16 cellular contexts compared by ENCODE assay signal in genomic region chr5:79349047-79349446, GRCh38.
DNase-seq lines count a peak whose midpoint lies in the region; ATAC-seq, FAIRE-seq and TF ChIP-seq lines count a peak whose summit lies in the region.
"Had no signal": no experiment of that assay in that cellular context is flagged by ENCODE, and none has a peak within 500 bp of the region (broad histone marks: within the 10 kb centered on the region; RNA-seq: fewer than 3 reads in every experiment).

No MANE protein-coding gene starts in this region.

- no peaks in the 10 kb centered on the region for H3K27me3 Mint-ChIP-seq in MCF 10A (ENCODE audit: insufficient read depth, unreplicated experiment)
- H3K27me3 Mint-ChIP-seq in type B pancreatic cell: no peaks in the 10 kb centered on the region
- H3K27me3 Mint-ChIP-seq in naive thymus-derived CD8-positive, alpha-beta T cell: peaks cover 0 to 4% (median 2%) of the 10 kb centered on the region in 5 donors

- H3K36me3 Mint-ChIP-seq in MCF 10A (ENCODE audit: insufficient read depth, unreplicated experiment) (no peaks in the 10 kb centered on the region), type B pancreatic cell (peaks cover 4% of the 10 kb centered on the region)
- peaks cover 0 to 9% (median 2%) of the 10 kb centered on the region in 3 donors for H3K36me3 Mint-ChIP-seq in naive thymus-derived CD8-positive, alpha-beta T cell
- H3K36me3 Mint-ChIP-seq: CD4-positive, CD25-positive, alpha-beta regulatory T cell had no signal

- H3K4me2 ChIP-seq in mammary epithelial cell (ENCODE audit: insufficient read depth, low read depth, low read length) (peak overlapping the region; percentile 41), hepatocyte (no peak overlapping the region)
- H3K4me2 ChIP-seq: BLaER1 treated with 17β-estradiol and CSF1 and Interleukin-3, amounts not matched to agents 10 nM and 100 nM had no signal

- no peaks in the 10 kb centered on the region for H3K27me3 ChIP-seq in mammary epithelial cell (ENCODE audit: insufficient read depth, low read length)
- H3K27me3 ChIP-seq in RWPE2 (ENCODE audit: insufficient read depth, poor library complexity, severe bottlenecking): no peaks in the 10 kb centered on the region
- no peaks in the 10 kb centered on the region for H3K27me3 ChIP-seq in hepatocyte
- H3K27me3 ChIP-seq: BLaER1 treated with 17β-estradiol and CSF1 and Interleukin-3, amounts not matched to agents 10 nM and 100 nM had no signal

- BruUV-seq in mammary epithelial cell (replicated peaks; lab: Mats Ljungman, UMichigan): no TSS peak
- BruUV-seq in MCF 10A (replicated peaks; lab: Mats Ljungman, UMichigan): no TSS peak

- H4K20me1 ChIP-seq in mammary epithelial cell (ENCODE audit: insufficient read depth, low read length): no peaks in the 10 kb centered on the region
- no peaks in the 10 kb centered on the region for H4K20me1 ChIP-seq in hepatocyte (ENCODE audit: insufficient read depth, poor library complexity, severe bottlenecking)
- H4K20me1 ChIP-seq: BLaER1 treated with 17β-estradiol and CSF1 and Interleukin-3, amounts not matched to agents 10 nM and 100 nM had no signal

- no peak overlapping the region for H3K27ac Mint-ChIP-seq in MCF 10A (ENCODE audit: low read depth, unreplicated experiment)
- peak overlapping the region; percentile 71 for H3K27ac Mint-ChIP-seq in type B pancreatic cell
- H3K27ac Mint-ChIP-seq in naive thymus-derived CD8-positive, alpha-beta T cell: no peak overlapping the region
- H3K27ac Mint-ChIP-seq: CD4-positive, CD25-positive, alpha-beta regulatory T cell had no signal

- H2AFZ ChIP-seq in mammary epithelial cell (ENCODE audit: low read depth, low read length): peak overlapping the region; percentile 68
- no peak overlapping the region for H2AFZ ChIP-seq in hepatocyte

- POLR2A ChIA-PET in MCF 10A (lab: Yijun Ruan, JAX): interaction anchor here (0.6 kb wide), 1 partner anchor 468 kb away, joined by 3 read pairs; no protein-coding TSS in a partner anchor
- POLR2A ChIA-PET in naive thymus-derived CD8-positive, alpha-beta T cell (lab: Charles Lee): no interaction called here

- H3K9me2 ChIP-seq in hepatocyte (replicated peaks; ENCODE audit: insufficient read depth): no peaks in the 10 kb centered on the region

- H3K9me3 ChIP-seq in mammary epithelial cell (replicated peaks; ENCODE audit: insufficient read depth, low read length) (no peaks in the 10 kb centered on the region), RWPE2 (ENCODE audit: severe bottlenecking) (no peaks in the 10 kb centered on the region), hepatocyte (ENCODE audit: low read depth) (no peaks in the 10 kb centered on the region)

- TF ChIP-seq CTCF in mammary epithelial cell (conservative IDR thresholded peaks at IDR 0.05 in 1 of 2, IDR thresholded peaks at IDR 0.05 in 1 of 2; ENCODE audit: extremely low read depth in 1 of 2, insufficient read depth in 1 of 2, low read depth in 1 of 2, low read length in 2 of 2) (no peak), MCF 10A (IDR thresholded peaks at IDR 0.05; ENCODE audit: unreplicated experiment) (no peak), RWPE2 (IDR thresholded peaks at IDR 0.05; ENCODE audit: poor library complexity, severe bottlenecking) (no peak), type B pancreatic cell (conservative IDR thresholded peaks at IDR 0.05) (no peak), hepatocyte (IDR thresholded peaks at IDR 0.05; ENCODE audit: poor library complexity) (no peak)

- 53% methylated on average over 10 of the region's 10 CpGs for WGBS in mammary epithelial cell (ENCODE audit: low coverage, missing lambda C conversion rate)
- WGBS in hepatocyte (ENCODE audit: low lambda C conversion rate, missing lambda C conversion rate): 94% methylated on average over 10 of the region's 10 CpGs

- dilution Hi-C loops in mammary epithelial cell (cut with HindIII; ENCODE audit: low sequenced_read_pairs): no loop called here

- intact Hi-C loops in mammary epithelial cell (cut with micrococcal nuclease) (no loop called here), MCF 10A (cut with micrococcal nuclease) (no loop called here)

- in situ Hi-C loops in mammary epithelial cell (cut with MboI; ENCODE audit: low sequenced_read_pairs in 2 of 2): no loop called here

- FAIRE-seq in HTR-8/SVneo (lab: Jason Lieb, UNC): no peak
- FAIRE-seq: G401.6, GM12892 had no signal

- H3K9me3 Mint-ChIP-seq in MCF 10A (ENCODE audit: unreplicated experiment): no peaks in the 10 kb centered on the region
- no peaks in the 10 kb centered on the region for H3K9me3 Mint-ChIP-seq in type B pancreatic cell
- no peaks in the 10 kb centered on the region for H3K9me3 Mint-ChIP-seq in naive thymus-derived CD8-positive, alpha-beta T cell
- H3K9me3 Mint-ChIP-seq: CD4-positive, CD25-positive, alpha-beta regulatory T cell had no signal

- CTCF ChIA-PET in mammary epithelial cell (lab: Charles Lee; ENCODE audit: low non-redundant PET) (no interaction called here), MCF 10A (lab: Yijun Ruan, JAX) (interaction anchor here (0.7 kb wide), 1 partner anchor 29 kb away, joined by 4 read pairs; no protein-coding TSS in a partner anchor)

- H3K79me2 ChIP-seq in mammary epithelial cell (ENCODE audit: insufficient read depth, low read length) (no peaks in the 10 kb centered on the region), hepatocyte (no peaks in the 10 kb centered on the region)

- H3K4me1 Mint-ChIP-seq in MCF 10A (ENCODE audit: insufficient read depth, unreplicated experiment): no peaks in the 10 kb centered on the region
- H3K4me1 Mint-ChIP-seq in type B pancreatic cell (ENCODE audit: unreplicated experiment): no peaks in the 10 kb centered on the region
- no peaks in the 10 kb centered on the region for H3K4me1 Mint-ChIP-seq in naive thymus-derived CD8-positive, alpha-beta T cell

- DNase-seq in mammary epithelial cell (peak; percentile 73), MCF 10A (ENCODE audit: unreplicated experiment) (no peak), RWPE2 (ENCODE audit: low spot score) (no peak), epithelial cell of prostate (ENCODE audit: low read depth, low spot score) (peak; percentile 48), type B pancreatic cell (ENCODE audit: extremely low spot score, unreplicated experiment) (no peak), hepatocyte (ENCODE audit: low spot score) (no peak), HTR-8/SVneo (ENCODE audit: insufficient read length, low spot score) (no peak)
- DNase-seq in naive thymus-derived CD8-positive, alpha-beta T cell: no peak
- DNase-seq: 8988T; CD4-positive, CD25-positive, alpha-beta regulatory T cell; DMS79 treated with DMSO at 0.1 percent for 48 hours; EL; H7 had no signal

- ATAC-seq in RWPE2 (ENCODE audit: low read depth): 0 out of 3 replicates have a peak, but pooled peaks have one; percentile 14
- ATAC-seq in naive thymus-derived CD8-positive, alpha-beta T cell: no peak

- H3K4me3 ChIP-seq in mammary epithelial cell (replicated peaks in 1 of 3; ENCODE audit: insufficient read depth in 1 of 3, low read depth in 2 of 3, low read length in 3 of 3) (no peak overlapping the region), RWPE2 (ENCODE audit: severe bottlenecking) (no peak overlapping the region), hepatocyte (no peak overlapping the region)
- H3K4me3 ChIP-seq: BLaER1 treated with 17β-estradiol and CSF1 and Interleukin-3, amounts not matched to agents 10 nM and 100 nM had no signal

- no peak overlapping the region for H3K9ac ChIP-seq in mammary epithelial cell (ENCODE audit: insufficient read depth, low read length)
- H3K9ac ChIP-seq: BLaER1 treated with 17β-estradiol and CSF1 and Interleukin-3, amounts not matched to agents 10 nM and 100 nM had no signal

- H3K36me3 ChIP-seq in mammary epithelial cell (ENCODE audit: insufficient read depth, low read length) (no peaks in the 10 kb centered on the region), RWPE2 (ENCODE audit: low read depth) (no peaks in the 10 kb centered on the region), hepatocyte (replicated peaks; ENCODE audit: insufficient read depth, low read depth) (no peaks in the 10 kb centered on the region)

- H3K4me1 ChIP-seq in mammary epithelial cell (ENCODE audit: insufficient read depth, low read length) (peaks cover 16% of the 10 kb centered on the region), RWPE2 (ENCODE audit: insufficient read depth, poor library complexity, severe bottlenecking) (peaks cover 11% of the 10 kb centered on the region), hepatocyte (ENCODE audit: insufficient read depth) (no peaks in the 10 kb centered on the region)

- H3K27ac ChIP-seq in mammary epithelial cell (ENCODE audit: insufficient read depth, low read depth, low read length): no peak overlapping the region
- H3K27ac ChIP-seq in RWPE2 (ENCODE audit: poor library complexity, severe bottlenecking): no peak overlapping the region
- peak overlapping the region; percentile 35 for H3K27ac ChIP-seq in epithelial cell of prostate
- H3K27ac ChIP-seq in hepatocyte: no peak overlapping the region
- H3K27ac ChIP-seq: BLaER1 treated with 17β-estradiol and CSF1 and Interleukin-3, amounts not matched to agents 10 nM and 100 nM had no signal

- H3K4me3 Mint-ChIP-seq in MCF 10A (ENCODE audit: unreplicated experiment) (no peak overlapping the region), type B pancreatic cell (no peak overlapping the region)
- H3K4me3 Mint-ChIP-seq in naive thymus-derived CD8-positive, alpha-beta T cell: no peak overlapping the region
- H3K4me3 Mint-ChIP-seq: CD4-positive, CD25-positive, alpha-beta regulatory T cell had no signal

Comparison
In these comparisons a context has a peak if more than half of its experiments do, and no peak if none do; other contexts are left out.
1. DNase-seq: peak in mammary epithelial cell (single experiment) and epithelial cell of prostate (single experiment); none in MCF 10A (single experiment), RWPE2 (single experiment), type B pancreatic cell (single experiment), hepatocyte (single experiment), HTR-8/SVneo (single experiment) and naive thymus-derived CD8-positive, alpha-beta T cell (0 of 10).